In genomic region chr13:28526876-28527275, GRCh38 we compare ENCODE assay signal across 14 cellular contexts. TPM values are rescaled to one million over a fixed set of nuclear protein-coding genes. Genes with fewer than 3 reads are reported as not detected.
DNase-seq lines count a peak whose midpoint lies in the region; ATAC-seq and TF ChIP-seq lines count a peak whose summit lies in the region.
"Had no signal": no experiment of that assay in that cellular context is flagged by ENCODE, and none has a peak within 500 bp of the region (broad histone marks: within the 10 kb centered on the region; RNA-seq: fewer than 3 reads in every experiment).

No MANE protein-coding gene starts in this region.

- no peak overlapping the region for H3K9ac ChIP-seq in OCI-LY3 (ENCODE audit: low read length)

- no peak overlapping the region for H3K27ac Mint-ChIP-seq in osteocyte (ENCODE audit: unreplicated experiment)
- H3K27ac Mint-ChIP-seq: CD8-positive, alpha-beta T cell; GM23338 had no signal

- H3K36me3 ChIP-seq in DOHH2 (ENCODE audit: control insufficient read depth, low read length): no peaks in the 10 kb centered on the region
- no peaks in the 10 kb centered on the region for H3K36me3 ChIP-seq in OCI-LY3 (replicated peaks; ENCODE audit: low read depth, low read length)
- no peaks in the 10 kb centered on the region for H3K36me3 ChIP-seq in MG63

- H3K9me3 Mint-ChIP-seq in osteocyte (ENCODE audit: unreplicated experiment): no peaks in the 10 kb centered on the region
- H3K9me3 Mint-ChIP-seq: CD8-positive, alpha-beta T cell; GM23338 had no signal

- H3K27me3 Mint-ChIP-seq in osteocyte (ENCODE audit: unreplicated experiment): peaks cover 2% of the 10 kb centered on the region

- no peaks in the 10 kb centered on the region for H3K36me3 Mint-ChIP-seq in osteocyte (ENCODE audit: unreplicated experiment)
- H3K36me3 Mint-ChIP-seq: CD8-positive, alpha-beta T cell; IgD-negative memory B cell had no signal

- H3K4me3 Mint-ChIP-seq in osteocyte (ENCODE audit: unreplicated experiment): no peak overlapping the region
- H3K4me3 Mint-ChIP-seq: CD8-positive, alpha-beta T cell; GM23338 had no signal

- no peaks in the 10 kb centered on the region for H3K4me1 Mint-ChIP-seq in osteocyte (ENCODE audit: unreplicated experiment)

- H3K9me3 ChIP-seq in DOHH2 (ENCODE audit: control insufficient read depth, insufficient read depth, low read length) (no peaks in the 10 kb centered on the region), OCI-LY3 (ENCODE audit: insufficient read depth, low read length) (peaks cover 3% of the 10 kb centered on the region; the same call in 1 of the 2 replicates), MG63 (no peaks in the 10 kb centered on the region)

- H3K27me3 ChIP-seq in DOHH2 (ENCODE audit: control insufficient read depth, low read length) (peaks cover 39% of the 10 kb centered on the region), OCI-LY3 (ENCODE audit: low read depth, low read length) (peaks cover 29% of the 10 kb centered on the region), MG63 (peaks cover 7% of the 10 kb centered on the region; the same call in 1 of the 2 replicates)

- no peaks in the 10 kb centered on the region for H3F3A ChIP-seq in DOHH2 (ENCODE audit: control insufficient read depth, insufficient read depth)

- H3K27ac ChIP-seq in DOHH2 (ENCODE audit: low read depth, low read length) (no peak overlapping the region), OCI-LY3 (ENCODE audit: low read length) (no peak overlapping the region)
- H3K27ac ChIP-seq: HL-60 had no signal

- H4K20me1 ChIP-seq in DOHH2 (ENCODE audit: control insufficient read depth, insufficient read depth, low read depth, low read length) (no peaks in the 10 kb centered on the region), OCI-LY3 (ENCODE audit: insufficient read depth, low read length) (no peaks in the 10 kb centered on the region)

- H2AFZ ChIP-seq in OCI-LY3 (ENCODE audit: low read depth, low read length): no peak overlapping the region

- no peak for ATAC-seq in GM18520 (IDR thresholded peaks at IDR 0.05; ENCODE audit: unreplicated experiment)
- ATAC-seq: CD8-positive, alpha-beta T cell; GM23338 had no signal

- peaks cover 71% of the 10 kb centered on the region for H3K4me1 ChIP-seq in DOHH2 (ENCODE audit: control insufficient read depth, low read length)
- H3K4me1 ChIP-seq in OCI-LY3 (ENCODE audit: low read length): peaks cover 71% of the 10 kb centered on the region

- H3K79me2 ChIP-seq in DOHH2 (ENCODE audit: control insufficient read depth, low read length): no peaks in the 10 kb centered on the region
- H3K79me2 ChIP-seq in OCI-LY3 (ENCODE audit: low read length): no peaks in the 10 kb centered on the region

- TF ChIP-seq CTCF in DOHH2 (IDR thresholded peaks at IDR 0.05; ENCODE audit: low read depth, low read length, poor library complexity, severe bottlenecking): no peak
- TF ChIP-seq CTCF in OCI-LY3 (IDR thresholded peaks at IDR 0.05; ENCODE audit: low read depth, low read length): no peak
- no peak for TF ChIP-seq CTCF in osteocyte (IDR thresholded peaks at IDR 0.05)

- H3K9me2 ChIP-seq in DOHH2 (replicated peaks; ENCODE audit: control insufficient read depth, low read length): no peaks in the 10 kb centered on the region

- DNase-seq in osteocyte (ENCODE audit: extremely low spot score, unreplicated experiment) (peak; percentile 40), MG63 (no peak), ecto neural progenitor cell (ENCODE audit: low spot score) (no peak)
- DNase-seq: ACHN; Calu3; CD8-positive, alpha-beta T cell; DMS79 treated with DMSO at 0.1 percent for 48 hours; HCEC 1CT had no signal

- H3K4me2 ChIP-seq in DOHH2 (ENCODE audit: low read length) (peak overlapping the region; percentile 87; the same call in 1 of the 2 replicates), OCI-LY3 (ENCODE audit: low read length) (peak overlapping the region; percentile 97)
- H3K4me2 ChIP-seq: GM23338 had no signal

- H3K4me3 ChIP-seq in DOHH2 (ENCODE audit: low read length): no peak overlapping the region
- no peak overlapping the region for H3K4me3 ChIP-seq in OCI-LY3 (ENCODE audit: low read length)
- no peak overlapping the region for H3K4me3 ChIP-seq in MG63
- H3K4me3 ChIP-seq: GM23338 had no signal

RNA-seq across cellular contexts. Expression of gene FLT1, which starts 31.9 kb away (rescaled TPM):
- total RNA-seq in osteocyte: 3.4 and 3.8 TPM in 2 replicates
- total RNA-seq in MG63 (2014; rRNA removed; shearing (Covaris generic); ENCODE audit: low replicate concordance): 0.15 and 0.66 TPM in 2 replicates
- total RNA-seq: Calu3 had no signal
